Comparison of ENCODE assay signal across 20 cellular contexts in genomic region chr1:160104520-160104885, GRCh38. TPM values are rescaled to one million over a fixed set of nuclear protein-coding genes. Genes with fewer than 3 reads are reported as not detected.
A peak's percentile ranks its signal among the peaks of the same experiment; 100 is the strongest.
DNase-seq lines count a peak whose midpoint lies in the region; ATAC-seq, FAIRE-seq and TF ChIP-seq lines count a peak whose summit lies in the region.
"Had no signal": no experiment of that assay in that cellular context is flagged by ENCODE, and none has a peak within 500 bp of the region (broad histone marks: within the 10 kb centered on the region; RNA-seq: fewer than 3 reads in every experiment).

No MANE protein-coding gene starts in this region.

- H3K23ac ChIP-seq in H1 (ENCODE audit: insufficient read length): no peak overlapping the region

- H3K27ac ChIP-seq in BLaER1 (no peak overlapping the region), H1 (ENCODE audit: low read depth, low read length) (peak overlapping the region; percentile 6; the same call in 1 of the 2 replicates), osteoblast (ENCODE audit: low read depth, low read length) (no peak overlapping the region)
- H3K27ac ChIP-seq: HL-60, KMS-11, VCaP had no signal

- no peaks in the 10 kb centered on the region for H3K36me3 ChIP-seq in BLaER1
- no peaks in the 10 kb centered on the region for H3K36me3 ChIP-seq in H1 (ENCODE audit: control insufficient read depth in 2 of 4, insufficient read depth in 4 of 4, low read length in 3 of 4)
- H3K36me3 ChIP-seq in osteoblast (ENCODE audit: insufficient read depth, low read length): no peaks in the 10 kb centered on the region

- H3K79me1 ChIP-seq in H1 (ENCODE audit: low read depth, low read length): no peaks in the 10 kb centered on the region

- H2AFZ ChIP-seq in H1 (ENCODE audit: low read length): peak overlapping the region; percentile 65
- peak overlapping the region; percentile 54 for H2AFZ ChIP-seq in osteoblast (ENCODE audit: low read length)

- CTCF ChIA-PET in H1 (lab: Charles Lee; ENCODE audit: partially characterized antibody): interaction anchor here (1.1 to 7.4 kb wide), 25 partner anchors 9 to 187 kb away, joined by 3 to 256 read pairs (median 8); partner anchors contain the start of genes ATP1A2, CASQ1 and KCNJ9

- H3K4me3 ChIP-seq in BLaER1 (no peak overlapping the region), H1 (ENCODE audit: extremely low read depth in 1 of 4, insufficient read depth in 2 of 4, low read depth in 3 of 4, low read length in 4 of 4) (no peak overlapping the region), osteoblast (ENCODE audit: insufficient read depth, low read length) (no peak overlapping the region)

- no peak for TF ChIP-seq EP300 in H1 (IDR thresholded peaks at IDR 0.05; ENCODE audit: borderline replicate concordance in 1 of 2, low read depth in 2 of 2, low read length in 2 of 2)

- no peak overlapping the region for H4K8ac ChIP-seq in H1 (ENCODE audit: extremely low read depth, insufficient read depth, low read length)

- no peak for TF ChIP-seq RAD21 in H1 (IDR thresholded peaks at IDR 0.05 in 1 of 2, conservative IDR thresholded peaks at IDR 0.05 in 1 of 2; ENCODE audit: low read depth in 2 of 2, low read length in 2 of 2)

- H2BK12ac ChIP-seq in H1 (ENCODE audit: low read depth, low read length): no peak overlapping the region

- H3K27me3 ChIP-seq in BLaER1 (no peaks in the 10 kb centered on the region), H1 (replicated peaks in 1 of 4; ENCODE audit: control insufficient read depth in 3 of 4, extremely low read depth in 1 of 4, insufficient read depth in 3 of 4, low read length in 3 of 4) (no peaks in the 10 kb centered on the region), osteoblast (ENCODE audit: insufficient read depth, low read length) (peaks cover 6% of the 10 kb centered on the region)

- H2BK20ac ChIP-seq in H1 (ENCODE audit: low read length): peak overlapping the region; percentile 11; the same call in 1 of the 2 replicates

- no peak overlapping the region for H2BK5ac ChIP-seq in H1 (ENCODE audit: low read depth, low read length)

- DNase-seq in NCI-H2227 treated with DMSO at 0.1 percent for 48 hours (lab: John Stamatoyannopoulos, UW) (peak; percentile 33), H1 (ENCODE audit: low read depth in 1 of 2, low spot score in 2 of 2) (no peak), osteoblast (ENCODE audit: insufficient read length, low spot score, missing footprints) (peak; percentile 58), islet precursor cell (no peak)
- no peak for DNase-seq in stimulated activated naive CD4-positive, alpha-beta T cell treated with Interleukin-2 at 50 U/mL for 16 hours (lab: John Stamatoyannopoulos, UW)
- DNase-seq: activated CD8-positive, alpha-beta T cell treated with anti-CD3 and anti-CD28 coated beads, Interleukin-2, amount 10 ng/mL, durations not matched to agents 7 days and 5 days; immature natural killer cell; mesendoderm; NCI-H1436 treated with DMSO at 0.1 percent for 48 hours; OCI-M1; SK-N-SH; stimulated activated naive CD4-positive, alpha-beta T cell had no signal

- no peaks in the 10 kb centered on the region for H3K9me3 ChIP-seq in BLaER1
- H3K9me3 ChIP-seq in H1 (ENCODE audit: insufficient read depth in 2 of 2, low read depth in 1 of 2, low read length in 1 of 2): no peaks in the 10 kb centered on the region
- H3K9me3 ChIP-seq in osteoblast (ENCODE audit: low read depth, low read length): no peaks in the 10 kb centered on the region
- H3K9me3 ChIP-seq: SK-N-SH had no signal

- no peak overlapping the region for H2BK15ac ChIP-seq in H1 (ENCODE audit: low read length)

- POLR2A ChIA-PET in H1 (lab: Charles Lee; ENCODE audit: partially characterized antibody): interaction anchor here (0.7 to 4.2 kb wide), 9 partner anchors 9 to 144 kb away, joined by 3 to 31 read pairs (median 3); partner anchors contain the start of gene ATP1A2

- H3K56ac ChIP-seq in H1 (replicated peaks; ENCODE audit: insufficient read length, low read depth, low read length): no peak overlapping the region

- ATAC-seq in HG03196 (IDR thresholded peaks at IDR 0.05; ENCODE audit: unreplicated experiment): no peak
- no peak for ATAC-seq in HG03280 (IDR thresholded peaks at IDR 0.05; ENCODE audit: unreplicated experiment)
- ATAC-seq: activated CD8-positive, alpha-beta T cell treated with anti-CD3 and anti-CD28 coated beads, Interleukin-2, amount 10 ng/mL, durations not matched to agents 7 days and 5 days had no signal

- 85% methylated on average over 1 of the region's 1 CpG; no CpG with 5 or more reads in 1 of the 2 experiments for WGBS in H1 (ENCODE audit: extremely low coverage in 1 of 2, insufficient coverage in 1 of 2, insufficient read length in 1 of 2, insufficient replicate concordance in 2 of 2, low coverage in 1 of 2, low lambda C conversion rate in 2 of 2, missing lambda C conversion rate in 1 of 2), 2 experiments

- H3K4me1 ChIP-seq in BLaER1 (peaks cover 63% of the 10 kb centered on the region), H1 (replicated peaks in 1 of 4; ENCODE audit: control insufficient read depth in 3 of 4, insufficient read depth in 4 of 4, low read length in 3 of 4) (peaks cover 6 to 22% (median 15%) of the 10 kb centered on the region in 4 experiments), osteoblast (ENCODE audit: insufficient read depth, low read length) (peaks cover 15% of the 10 kb centered on the region)

- H2BK120ac ChIP-seq in H1 (replicated peaks; ENCODE audit: low read depth, low read length): no peak overlapping the region

- H4K20me1 ChIP-seq in BLaER1: no peaks in the 10 kb centered on the region
- no peaks in the 10 kb centered on the region for H4K20me1 ChIP-seq in H1 (replicated peaks in 1 of 2; ENCODE audit: control insufficient read depth in 1 of 2, insufficient read depth in 2 of 2, low read length in 2 of 2)
- no peaks in the 10 kb centered on the region for H4K20me1 ChIP-seq in osteoblast (ENCODE audit: insufficient read depth, low read length)

- no peak overlapping the region for H3K4ac ChIP-seq in H1 (replicated peaks; ENCODE audit: insufficient read length, low read depth, low read length)

- H3K79me2 ChIP-seq in H1 (ENCODE audit: control insufficient read depth in 1 of 2, insufficient read depth in 2 of 2, low read length in 2 of 2) (no peaks in the 10 kb centered on the region), osteoblast (ENCODE audit: insufficient read depth, low read length) (no peaks in the 10 kb centered on the region)

- no peak overlapping the region for H3K9ac ChIP-seq in BLaER1
- no peak overlapping the region; a peak in 1 of 7 replicates for H3K9ac ChIP-seq in H1 (replicated peaks in 1 of 4; ENCODE audit: extremely low read depth in 1 of 4, low read depth in 3 of 4, low read length in 3 of 4)
- H3K9ac ChIP-seq: KMS-11, SK-N-SH had no signal

- H4K5ac ChIP-seq in H1 (ENCODE audit: insufficient read length, low read depth, low read length): no peak overlapping the region

- H2AK5ac ChIP-seq in H1 (ENCODE audit: low read depth, low read length): no peak overlapping the region

- no peak for TF ChIP-seq POLR2A in H1 (IDR thresholded peaks at IDR 0.05; ENCODE audit: control extremely low read depth in 1 of 2, low read depth in 2 of 2, low read length in 2 of 2)

- no peak overlapping the region for H3K14ac ChIP-seq in H1 (ENCODE audit: insufficient read length)

- H3K4me2 ChIP-seq in BLaER1 (peak overlapping the region; percentile 37), H1 (ENCODE audit: insufficient read depth in 1 of 2, low read depth in 2 of 2, low read length in 2 of 2) (no peak overlapping the region), osteoblast (ENCODE audit: insufficient read depth, low read length) (no peak overlapping the region)
- H3K4me2 ChIP-seq: KMS-11, SK-N-SH had no signal

- peak overlapping the region; percentile 1 for H3K18ac ChIP-seq in H1 (ENCODE audit: extremely low read depth, low read length)

- no peak overlapping the region for H4K91ac ChIP-seq in H1 (replicated peaks; ENCODE audit: insufficient read length, low read length)

- TF ChIP-seq CTCF in H1 (IDR thresholded peaks at IDR 0.05; ENCODE audit: control extremely low read depth in 1 of 3, insufficient read depth in 1 of 3, low read depth in 1 of 3, low read length in 3 of 3) (no peak), osteoblast (IDR thresholded peaks at IDR 0.05; ENCODE audit: extremely low read depth, low read depth, low read length) (no peak)

- no peak for FAIRE-seq in H1 (lab: Jason Lieb, UNC)

- H3K23me2 ChIP-seq in H1 (ENCODE audit: low read depth, low read length): no peaks in the 10 kb centered on the region

RNA-seq across cellular contexts. Expression of gene IGSF8, which starts 6.1 kb away (rescaled TPM):
- total RNA-seq in H1 (2021; fragmentation: NEBNext Ultra II Directional; extraction: Animal tissue kit (Norgen Biotek cat#: 25700)): 69.6 and 71.2 TPM in 2 replicates
- 132 and 166 TPM in 2 replicates for polyA plus RNA-seq in H1 (2011; rRNA removed)
- polyA plus RNA-seq in H1 (2011; cell fraction: cytosol; rRNA removed): 103 TPM
- polyA plus RNA-seq in H1 (2011; cell fraction: nucleus; rRNA removed): 322 TPM
- polyA plus RNA-seq in H1 (2012, experiment 1 of 2): 55.1 to 95.1 TPM (median 90.2 TPM) in 4 replicates
- 79.5 TPM for polyA plus RNA-seq in H1 (2012, experiment 2 of 2)
- 88.6 TPM for polyA plus RNA-seq in H1 (2013, experiment 1 of 2)
- 77.7 TPM for polyA plus RNA-seq in H1 (2013, experiment 2 of 2)
- 34.3 and 46.3 TPM in 2 replicates for polyA minus RNA-seq in H1 (2011; rRNA and poly(A)+ RNA removed)
- polyA minus RNA-seq in H1 (2011; cell fraction: cytosol; rRNA and poly(A)+ RNA removed): 47.9 TPM
- 57.2 TPM for polyA minus RNA-seq in H1 (2011; cell fraction: nucleus; rRNA and poly(A)+ RNA removed)
- 18.0 and 19.9 TPM in 2 replicates for total RNA-seq in osteoblast

RNA-seq across cellular contexts. Expression of gene ATP1A2, which starts 11.1 kb away (rescaled TPM):
- 34.8 and 39.7 TPM in 2 replicates for total RNA-seq in H1 (2021; fragmentation: NEBNext Ultra II Directional; extraction: Animal tissue kit (Norgen Biotek cat#: 25700))
- 40.8 and 54.2 TPM in 2 replicates for polyA plus RNA-seq in H1 (2011; rRNA removed)
- 60.3 TPM for polyA plus RNA-seq in H1 (2011; cell fraction: cytosol; rRNA removed)
- 193 TPM for polyA plus RNA-seq in H1 (2011; cell fraction: nucleus; rRNA removed)
- 41.3 to 57.9 TPM (median 44.4 TPM) in 4 replicates for polyA plus RNA-seq in H1 (2012, experiment 1 of 2)
- 14.0 TPM for polyA plus RNA-seq in H1 (2012, experiment 2 of 2)
- 23.7 TPM for polyA plus RNA-seq in H1 (2013, experiment 1 of 2)
- polyA plus RNA-seq in H1 (2013, experiment 2 of 2): 22.3 TPM
- 103 and 110 TPM in 2 replicates for polyA minus RNA-seq in H1 (2011; rRNA and poly(A)+ RNA removed)
- 45.0 TPM for polyA minus RNA-seq in H1 (2011; cell fraction: cytosol; rRNA and poly(A)+ RNA removed)
- polyA minus RNA-seq in H1 (2011; cell fraction: nucleus; rRNA and poly(A)+ RNA removed): 77.4 TPM
- total RNA-seq in osteoblast: 0.72 and 1.2 TPM in 2 replicates
- total RNA-seq: activated CD8-positive, alpha-beta T cell treated with anti-CD3 and anti-CD28 coated beads, Interleukin-2, amount 10 ng/mL, durations not matched to agents 7 days and 5 days had no signal
- polyA plus RNA-seq: immature natural killer cell had no signal

RNA-seq across cellular contexts. Expression of gene KCNJ9, which starts 23.2 kb away (rescaled TPM):
- 0.08 and 0.13 TPM in 2 replicates for total RNA-seq in H1 (2021; fragmentation: NEBNext Ultra II Directional; extraction: Animal tissue kit (Norgen Biotek cat#: 25700))
- polyA plus RNA-seq in H1 (2011; rRNA removed): 0.02 and 0.11 TPM in 2 replicates
- polyA plus RNA-seq in H1 (2011; cell fraction: cytosol; rRNA removed): 0.08 TPM
- 0.14 TPM for polyA plus RNA-seq in H1 (2011; cell fraction: nucleus; rRNA removed)
- 0.10 to 0.19 TPM (median 0.12 TPM) in 3 of 4 replicates, not detected in the other for polyA plus RNA-seq in H1 (2012, experiment 1 of 2)
- polyA plus RNA-seq in H1 (2012, experiment 2 of 2): 0.03 TPM
- polyA plus RNA-seq in H1 (2013, experiment 1 of 2): 0.02 TPM
- polyA plus RNA-seq in H1 (2013, experiment 2 of 2): 0.04 TPM
- polyA minus RNA-seq in H1 (2011; rRNA and poly(A)+ RNA removed): 0.13 TPM in 1 of 2 replicates, not detected in the other
- not detected for polyA minus RNA-seq in H1 (2011; cell fraction: cytosol; rRNA and poly(A)+ RNA removed)
- not detected for polyA minus RNA-seq in H1 (2011; cell fraction: nucleus; rRNA and poly(A)+ RNA removed)
- total RNA-seq in osteoblast: not detected in 2 replicates
- total RNA-seq: activated CD8-positive, alpha-beta T cell treated with anti-CD3 and anti-CD28 coated beads, Interleukin-2, amount 10 ng/mL, durations not matched to agents 7 days and 5 days; chondrocyte; osteocyte had no signal
- polyA plus RNA-seq: immature natural killer cell had no signal

RNA-seq across cellular contexts. Expression of gene KCNJ10, which starts 34.5 kb away (rescaled TPM):
- 2.2 and 2.4 TPM in 2 replicates for total RNA-seq in H1 (2021; fragmentation: NEBNext Ultra II Directional; extraction: Animal tissue kit (Norgen Biotek cat#: 25700))
- 1.7 and 3.5 TPM in 2 replicates for polyA plus RNA-seq in H1 (2011; rRNA removed)
- 1.5 TPM for polyA plus RNA-seq in H1 (2011; cell fraction: cytosol; rRNA removed)
- polyA plus RNA-seq in H1 (2011; cell fraction: nucleus; rRNA removed): 4.7 TPM
- 1.1 to 1.8 TPM (median 1.4 TPM) in 4 replicates for polyA plus RNA-seq in H1 (2012, experiment 1 of 2)
- 0.59 TPM for polyA plus RNA-seq in H1 (2012, experiment 2 of 2)
- 1.5 TPM for polyA plus RNA-seq in H1 (2013, experiment 1 of 2)
- polyA plus RNA-seq in H1 (2013, experiment 2 of 2): 1.2 TPM
- 3.5 and 3.7 TPM in 2 replicates for polyA minus RNA-seq in H1 (2011; rRNA and poly(A)+ RNA removed)
- polyA minus RNA-seq in H1 (2011; cell fraction: cytosol; rRNA and poly(A)+ RNA removed): 0.73 TPM
- polyA minus RNA-seq in H1 (2011; cell fraction: nucleus; rRNA and poly(A)+ RNA removed): 1.7 TPM
- total RNA-seq in osteoblast: not detected in 2 replicates
- total RNA-seq: activated CD8-positive, alpha-beta T cell treated with anti-CD3 and anti-CD28 coated beads, Interleukin-2, amount 10 ng/mL, durations not matched to agents 7 days and 5 days; chondrocyte; osteocyte had no signal
- polyA plus RNA-seq: immature natural killer cell, SK-N-SH had no signal

RNA-seq across cellular contexts. Expression of gene ATP1A4, which starts 46.9 kb away (rescaled TPM):
- 0.57 and 0.61 TPM in 2 replicates for total RNA-seq in H1 (2021; fragmentation: NEBNext Ultra II Directional; extraction: Animal tissue kit (Norgen Biotek cat#: 25700))
- 0.48 and 0.80 TPM in 2 replicates for polyA plus RNA-seq in H1 (2011; rRNA removed)
- polyA plus RNA-seq in H1 (2011; cell fraction: cytosol; rRNA removed): 0.62 TPM
- polyA plus RNA-seq in H1 (2011; cell fraction: nucleus; rRNA removed): 1.1 TPM
- 0.39 to 0.72 TPM (median 0.42 TPM) in 4 replicates for polyA plus RNA-seq in H1 (2012, experiment 1 of 2)
- 0.09 TPM for polyA plus RNA-seq in H1 (2012, experiment 2 of 2)
- polyA plus RNA-seq in H1 (2013, experiment 1 of 2): 0.51 TPM
- polyA plus RNA-seq in H1 (2013, experiment 2 of 2): 0.53 TPM
- polyA minus RNA-seq in H1 (2011; rRNA and poly(A)+ RNA removed): 0.44 and 0.63 TPM in 2 replicates
- polyA minus RNA-seq in H1 (2011; cell fraction: cytosol; rRNA and poly(A)+ RNA removed): 0.66 TPM
- 0.40 TPM for polyA minus RNA-seq in H1 (2011; cell fraction: nucleus; rRNA and poly(A)+ RNA removed)
- total RNA-seq in osteoblast: not detected in 2 replicates
- total RNA-seq: activated CD8-positive, alpha-beta T cell treated with anti-CD3 and anti-CD28 coated beads, Interleukin-2, amount 10 ng/mL, durations not matched to agents 7 days and 5 days; chondrocyte; osteocyte had no signal
- polyA plus RNA-seq: immature natural killer cell, SK-N-SH had no signal

Comparison
In these comparisons a context has a peak if more than half of its experiments do, and no peak if none do; other contexts are left out.
1. DNase-seq: peak in NCI-H2227 treated with DMSO at 0.1 percent for 48 hours (single experiment) and osteoblast (single experiment); none in H1 (0 of 2), stimulated activated naive CD4-positive, alpha-beta T cell treated with Interleukin-2 at 50 U/mL for 16 hours (single experiment) and islet precursor cell (single experiment).
2. RNA of gene ATP1A2, which starts 11.1 kb away (total RNA-seq): 34.8 to 39.7 TPM in H1; 0.72 to 1.2 TPM in osteoblast; every median in the first group is over 10 times any median in the second.